9 cellular contexts compared by ENCODE assay signal in genomic region chr20:50513169-50514034, GRCh38. TPM values are rescaled to one million over a fixed set of nuclear protein-coding genes. Genes with fewer than 3 reads are reported as not detected.
A peak's percentile ranks its signal among the peaks of the same experiment; 100 is the strongest.
DNase-seq lines count a peak whose midpoint lies in the region; ATAC-seq, FAIRE-seq and TF ChIP-seq lines count a peak whose summit lies in the region.
"Had no signal": no experiment of that assay in that cellular context is flagged by ENCODE, and none has a peak within 500 bp of the region (broad histone marks: within the 10 kb centered on the region; RNA-seq: fewer than 3 reads in every experiment).

No MANE protein-coding gene starts in this region.

- no peak overlapping the region for H2AFZ ChIP-seq in trophoblast cell (ENCODE audit: insufficient read depth, low read length, poor library complexity)

- H3K4me3 ChIP-seq in kidney (ENCODE audit: low read length in 2 of 2) (peak overlapping the region; percentile 81 to 89), suprapubic skin (peak overlapping the region; percentile 97), trophoblast cell (ENCODE audit: low read depth, low read length) (no peak overlapping the region)

- H3K9me3 Mint-ChIP-seq in activated CD8-positive, alpha-beta memory T cell treated with anti-CD3 and anti-CD28 coated beads, Interleukin-2, amount 10 ng/mL, durations not matched to agents 7 days and 5 days (ENCODE audit: low read depth), result no peaks in the 10 kb centered on the region
- no peaks in the 10 kb centered on the region for H3K9me3 Mint-ChIP-seq in activated naive CD8-positive, alpha-beta T cell (ENCODE audit: low read depth)

- no peak overlapping the region for H3K23ac ChIP-seq in trophoblast cell (ENCODE audit: low read length)

- no peak for TF ChIP-seq EP300 in suprapubic skin (IDR thresholded peaks at IDR 0.05)

- no peaks in the 10 kb centered on the region for H3K27me3 ChIP-seq in suprapubic skin
- H3K27me3 ChIP-seq in trophoblast cell (ENCODE audit: insufficient read depth, low read length), result no peaks in the 10 kb centered on the region

- FAIRE-seq in kidney (lab: Jason Lieb, UNC), result no peak

- peak overlapping the region; percentile 56 to 59 for H3K27ac ChIP-seq in kidney (ENCODE audit: low read depth in 2 of 2, low read length in 2 of 2)
- peak overlapping the region; percentile 31 for H3K27ac ChIP-seq in suprapubic skin
- H3K27ac ChIP-seq in trophoblast cell (ENCODE audit: low read depth, low read length), result no peak overlapping the region

- H4K12ac ChIP-seq in trophoblast cell (ENCODE audit: low read depth, low read length), result no peak overlapping the region

- H3K9me3 ChIP-seq in kidney (ENCODE audit: control insufficient read depth in 1 of 2, low read length in 2 of 2) (no peaks in the 10 kb centered on the region), suprapubic skin (no peaks in the 10 kb centered on the region), trophoblast cell (ENCODE audit: insufficient read depth, low read depth, low read length) (no peaks in the 10 kb centered on the region)

- H3K79me1 ChIP-seq in trophoblast cell (ENCODE audit: low read length), result peaks cover 12% of the 10 kb centered on the region

- TF ChIP-seq CTCF in kidney (IDR thresholded peaks at IDR 0.05; ENCODE audit: borderline replicate concordance, extremely low read depth, insufficient read depth) (no peak), suprapubic skin (IDR thresholded peaks at IDR 0.05) (no peak)

- H3K4me1 ChIP-seq in kidney (ENCODE audit: control insufficient read depth in 1 of 2, insufficient read depth in 1 of 2, low read depth in 1 of 2, low read length in 2 of 2) (peaks cover 14 to 42% of the 10 kb centered on the region in 2 donors), suprapubic skin (peaks cover 77% of the 10 kb centered on the region), trophoblast cell (ENCODE audit: control insufficient read depth in 1 of 2, insufficient read depth in 2 of 2, low read length in 2 of 2) (peaks cover 6 to 13% of the 10 kb centered on the region in 2 experiments)

- H3K4ac ChIP-seq in trophoblast cell (ENCODE audit: low read depth, low read length), result no peak overlapping the region

- H3K4me3 Mint-ChIP-seq in activated CD8-positive, alpha-beta memory T cell treated with anti-CD3 and anti-CD28 coated beads, Interleukin-2, amount 10 ng/mL, durations not matched to agents 7 days and 5 days, result peak overlapping the region; percentile 95
- peak overlapping the region; percentile 95 for H3K4me3 Mint-ChIP-seq in activated naive CD8-positive, alpha-beta T cell

- no peak overlapping the region for H2BK5ac ChIP-seq in trophoblast cell (ENCODE audit: low read depth, low read length, poor library complexity)

- ATAC-seq in activated CD8-positive, alpha-beta memory T cell treated with anti-CD3 and anti-CD28 coated beads, Interleukin-2, amount 10 ng/mL, durations not matched to agents 7 days and 5 days, result no peak

- H3K36me3 Mint-ChIP-seq in activated CD8-positive, alpha-beta memory T cell treated with anti-CD3 and anti-CD28 coated beads, Interleukin-2, amount 10 ng/mL, durations not matched to agents 7 days and 5 days, result peaks cover 36% of the 10 kb centered on the region
- H3K36me3 Mint-ChIP-seq in activated naive CD8-positive, alpha-beta T cell, result peaks cover 2% of the 10 kb centered on the region

- H3K27me3 Mint-ChIP-seq in activated CD8-positive, alpha-beta memory T cell treated with anti-CD3 and anti-CD28 coated beads, Interleukin-2, amount 10 ng/mL, durations not matched to agents 7 days and 5 days, result no peaks in the 10 kb centered on the region
- no peaks in the 10 kb centered on the region for H3K27me3 Mint-ChIP-seq in activated naive CD8-positive, alpha-beta T cell

- no peak overlapping the region for H3K4me2 ChIP-seq in trophoblast cell (ENCODE audit: low read length)

- H3K9ac ChIP-seq in kidney (ENCODE audit: low read length in 2 of 2) (peak overlapping the region; percentile 37 to 54), trophoblast cell (ENCODE audit: low read length) (no peak overlapping the region)

- intact Hi-C loops in kidney (cut with DNase I), result no loop called here

- H3K36me3 ChIP-seq in kidney (ENCODE audit: control insufficient read depth in 1 of 2, insufficient read depth in 2 of 2, low read length in 2 of 2) (no peaks in the 10 kb centered on the region), suprapubic skin (no peaks in the 10 kb centered on the region), trophoblast cell (ENCODE audit: control insufficient read depth in 1 of 2, insufficient read depth in 2 of 2, low read length in 2 of 2) (no peaks in the 10 kb centered on the region)

- H3K18ac ChIP-seq in trophoblast cell (ENCODE audit: low read length), result no peak overlapping the region

- no peak overlapping the region for H3K14ac ChIP-seq in trophoblast cell (ENCODE audit: low read length)

- H2BK120ac ChIP-seq in trophoblast cell (ENCODE audit: insufficient read depth, low read length, poor library complexity), result no peak overlapping the region

- no peak overlapping the region for H2AK5ac ChIP-seq in trophoblast cell (ENCODE audit: low read length)

- CTCF ChIA-PET in activated CD8-positive, alpha-beta memory T cell treated with anti-CD3 and anti-CD28 coated beads, Interleukin-2, amount 10 ng/mL, durations not matched to agents 7 days and 5 days (lab: Charles Lee), result interaction anchor here (0.8 to 6.8 kb wide), 14 partner anchors 9 to 357 kb away, joined by 3 to 40 read pairs (median 6); partner anchors contain the start of gene BCAS4

- no peak overlapping the region for H4K8ac ChIP-seq in trophoblast cell (ENCODE audit: low read depth, low read length)

- no peak overlapping the region for H4K91ac ChIP-seq in trophoblast cell (ENCODE audit: low read depth, low read length)

- peak overlapping the region; percentile 81 for H3K27ac Mint-ChIP-seq in activated CD8-positive, alpha-beta memory T cell treated with anti-CD3 and anti-CD28 coated beads, Interleukin-2, amount 10 ng/mL, durations not matched to agents 7 days and 5 days
- peak overlapping the region; percentile 99 for H3K27ac Mint-ChIP-seq in activated naive CD8-positive, alpha-beta T cell

- H3K4me1 Mint-ChIP-seq in activated CD8-positive, alpha-beta memory T cell treated with anti-CD3 and anti-CD28 coated beads, Interleukin-2, amount 10 ng/mL, durations not matched to agents 7 days and 5 days, result peaks cover 70% of the 10 kb centered on the region
- peaks cover 79% of the 10 kb centered on the region for H3K4me1 Mint-ChIP-seq in activated naive CD8-positive, alpha-beta T cell (ENCODE audit: low read depth)

- WGBS in suprapubic skin, result 41% methylated on average over 5 of the region's 5 CpGs
- WGBS in trophoblast cell (ENCODE audit: extremely low coverage, insufficient coverage, insufficient read length), result no CpG with 5 or more reads among the region's 5 CpGs

- no peak for TF ChIP-seq POLR2A in suprapubic skin (IDR thresholded peaks at IDR 0.05)

- DNase-seq in activated CD8-positive, alpha-beta memory T cell treated with anti-CD3 and anti-CD28 coated beads, Interleukin-2, amount 10 ng/mL, durations not matched to agents 7 days and 5 days, result no peak
- no peak for DNase-seq in activated CD8-positive, alpha-beta memory T cell treated with anti-CD3 and anti-CD28 coated beads, Interleukin-2, amount 50 U/mL, for 48 hours
- DNase-seq in kidney (no peak), suprapubic skin (ENCODE audit: low spot score in 2 of 2) (no peak), nucleus accumbens (lab: John Stamatoyannopoulos, UW) (no peak), trophoblast cell (no peak)
- no peak for DNase-seq in effector CD4-positive, alpha-beta T cell
- DNase-seq: C1 segment of cervical spinal cord had no signal

- no peak overlapping the region for H2BK12ac ChIP-seq in trophoblast cell (ENCODE audit: low read length)

- H3K79me2 ChIP-seq in trophoblast cell (ENCODE audit: control insufficient read depth, insufficient read depth, low read length, poor library complexity), result peaks cover 11% of the 10 kb centered on the region

RNA-seq across cellular contexts. Expression of gene PTPN1, which starts 3.2 kb away (rescaled TPM):
- 10 to 100 TPM; 62.5 to 74.7 TPM for total RNA-seq in activated CD8-positive, alpha-beta memory T cell treated with anti-CD3 and anti-CD28 coated beads, Interleukin-2, amount 10 ng/mL, durations not matched to agents 7 days and 5 days
- total RNA-seq in kidney (80.4 TPM), suprapubic skin (10 to 100 TPM; 33.4 to 40.9 (median 36.2) TPM)
- polyA plus RNA-seq in kidney (ENCODE audit: insufficient read depth, low read depth, low replicate concordance), result 29.6 TPM
- polyA plus RNA-seq in trophoblast cell (2013), result 27.0 and 27.9 TPM in 2 replicates
